In genomic region chr9:127923771-127924170, GRCh38 we compare ENCODE assay signal across 13 cellular contexts. TPM values are rescaled to one million over a fixed set of nuclear protein-coding genes. Genes with fewer than 3 reads are reported as not detected.
DNase-seq lines count a peak whose midpoint lies in the region; ATAC-seq and TF ChIP-seq lines count a peak whose summit lies in the region.
"Had no signal": no experiment of that assay in that cellular context is flagged by ENCODE, and none has a peak within 500 bp of the region (broad histone marks: within the 10 kb centered on the region; RNA-seq: fewer than 3 reads in every experiment).

No MANE protein-coding gene starts in this region.

- H3K4me1 ChIP-seq in RWPE2 (ENCODE audit: insufficient read depth, poor library complexity, severe bottlenecking) (peaks cover 27% of the 10 kb centered on the region), skeletal muscle satellite cell (ENCODE audit: control insufficient read depth, insufficient read depth, low read length) (peaks cover 43% of the 10 kb centered on the region)

- H3K27me3 ChIP-seq in RWPE2 (ENCODE audit: insufficient read depth, poor library complexity, severe bottlenecking), result no peaks in the 10 kb centered on the region
- no peaks in the 10 kb centered on the region for H3K27me3 ChIP-seq in skeletal muscle satellite cell (ENCODE audit: control insufficient read depth, insufficient read depth, low read length)

- peak; percentile 37 for ATAC-seq in RWPE2 (ENCODE audit: low read depth)
- ATAC-seq in HG03457 (IDR thresholded peaks at IDR 0.05; ENCODE audit: unreplicated experiment), result no peak
- ATAC-seq: natural killer cell treated with Interleukin-12 subunit alpha and Interleukin-12 subunit beta and Interleukin-15 and Interleukin-18, amount 100 ng/mL, for 72 hours had no signal

- H3K9ac ChIP-seq in skeletal muscle satellite cell (ENCODE audit: low read depth, low read length), result peak overlapping the region; percentile 42

- H3K4me3 ChIP-seq in RWPE2 (ENCODE audit: severe bottlenecking), result no peak overlapping the region
- H3K4me3 ChIP-seq in skeletal muscle satellite cell (ENCODE audit: low read length), result no peak overlapping the region
- H3K4me3 ChIP-seq: esophagus squamous epithelium, spleen had no signal

- peak; percentile 88 for DNase-seq in GM03348 (ENCODE audit: low spot score)
- DNase-seq in RWPE2 (ENCODE audit: low spot score), result no peak
- peak; percentile 97 for DNase-seq in fibroblast of gingiva (ENCODE audit: low read depth)
- DNase-seq in iPS-NIHi7 (ENCODE audit: extremely low spot score), result no peak
- no peak for DNase-seq in NCI-H526 treated with DMSO at 0.1 percent for 48 hours (lab: John Stamatoyannopoulos, UW)
- no peak for DNase-seq in T-helper 1 cell
- DNase-seq: activated CD4-positive, CD25-positive, alpha-beta regulatory T cell treated with anti-CD3 and anti-CD28 coated beads, Interleukin-2, amount 50 U/mL, for 72 hours; esophagus squamous epithelium; kidney; spleen had no signal

- peak overlapping the region; percentile 56 for H3K4me2 ChIP-seq in skeletal muscle satellite cell (ENCODE audit: low read length)

- H3K36me3 ChIP-seq in RWPE2 (ENCODE audit: low read depth), result no peaks in the 10 kb centered on the region
- H3K36me3 ChIP-seq in skeletal muscle satellite cell (ENCODE audit: insufficient read depth, low read length), result no peaks in the 10 kb centered on the region
- H3K36me3 ChIP-seq: esophagus squamous epithelium, spleen had no signal

- peak overlapping the region; percentile 59 for H3K27ac ChIP-seq in RWPE2 (ENCODE audit: poor library complexity, severe bottlenecking)
- H3K27ac ChIP-seq: esophagus squamous epithelium, spleen had no signal

- no peaks in the 10 kb centered on the region for H3K9me3 ChIP-seq in RWPE2 (ENCODE audit: severe bottlenecking)
- H3K9me3 ChIP-seq in skeletal muscle satellite cell (replicated peaks; ENCODE audit: low read length), result no peaks in the 10 kb centered on the region
- H3K9me3 ChIP-seq: esophagus squamous epithelium, spleen had no signal

- TF ChIP-seq CTCF in RWPE2 (IDR thresholded peaks at IDR 0.05; ENCODE audit: poor library complexity, severe bottlenecking), result no peak

RNA-seq across cellular contexts. Expression of gene PIP5KL1, which starts 6.8 kb away (rescaled TPM):
- 7.2 and 9.6 TPM in 2 replicates for total RNA-seq in skeletal muscle satellite cell (2012; rRNA removed)

RNA-seq across cellular contexts. Expression of gene ST6GALNAC4, which starts 6.9 kb away (rescaled TPM):
- 59.2 and 77.3 TPM in 2 replicates for total RNA-seq in skeletal muscle satellite cell (2012; rRNA removed)

RNA-seq across cellular contexts. Expression of gene DPM2, which starts 13.9 kb away (rescaled TPM):
- total RNA-seq in skeletal muscle satellite cell (2012; rRNA removed), result 13.7 and 16.6 TPM in 2 replicates

RNA-seq across cellular contexts. Expression of gene ST6GALNAC6, which starts 24.4 kb away (rescaled TPM):
- 29.7 and 42.2 TPM in 2 replicates for total RNA-seq in skeletal muscle satellite cell (2012; rRNA removed)

RNA-seq across cellular contexts. Expression of gene AK1, which starts 46.3 kb away (rescaled TPM):
- total RNA-seq in skeletal muscle satellite cell (2012; rRNA removed), result 28.9 and 41.9 TPM in 2 replicates

Comparison
In these comparisons a context has a peak if more than half of its experiments do, and no peak if none do; other contexts are left out.
1. DNase-seq: peak in GM03348 (single experiment) and fibroblast of gingiva (single experiment); none in RWPE2 (single experiment), iPS-NIHi7 (single experiment), NCI-H526 treated with DMSO at 0.1 percent for 48 hours (single experiment) and T-helper 1 cell (0 of 5).